In the genomic region with DNA sequence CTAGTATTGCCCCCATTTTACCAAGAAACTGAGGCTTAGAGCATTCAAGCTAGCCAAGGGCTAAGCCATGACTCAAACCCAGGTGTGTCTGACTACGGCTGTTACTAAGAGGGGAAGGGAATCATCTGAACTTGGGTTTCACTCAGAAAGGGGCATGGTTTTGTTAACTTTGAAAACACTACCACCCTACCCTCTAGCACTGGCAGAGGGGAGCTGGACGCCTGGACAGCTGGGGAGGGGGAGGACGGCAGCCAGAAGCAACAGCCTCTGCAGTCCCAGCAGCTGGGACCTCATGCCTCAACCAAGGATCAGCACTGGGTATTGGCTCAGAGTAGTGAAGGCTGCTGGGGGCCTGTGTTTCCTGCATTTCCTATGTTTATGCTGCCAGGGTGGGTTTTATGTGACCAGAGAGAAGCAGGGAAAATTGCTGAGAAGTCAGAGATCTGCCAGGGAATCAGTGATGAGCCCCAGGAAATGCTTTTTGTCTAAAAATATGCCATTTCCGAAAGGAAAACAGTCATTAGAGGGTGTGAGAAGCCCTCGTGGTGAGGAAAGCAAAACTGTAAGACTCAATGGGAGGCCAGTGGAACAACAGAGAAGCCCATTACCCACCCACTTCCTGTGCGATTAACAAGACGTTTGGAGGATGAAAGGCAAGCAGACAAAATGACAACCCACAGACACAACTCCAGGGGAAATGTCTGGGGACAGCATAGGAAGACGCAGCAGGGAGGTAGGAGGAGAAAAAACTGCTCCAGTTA, we compare ENCODE assay signal across 9 cellular contexts. TPM values are rescaled to one million over a fixed set of nuclear protein-coding genes. Genes with fewer than 3 reads are reported as not detected.
A peak's percentile ranks its signal among the peaks of the same experiment; 100 is the strongest.
DNase-seq lines count a peak whose midpoint lies in the region; TF ChIP-seq lines count a peak whose summit lies in the region.
"Had no signal": no experiment of that assay in that cellular context is flagged by ENCODE, and none has a peak within 500 bp of the region (broad histone marks: within the 10 kb centered on the region; RNA-seq: fewer than 3 reads in every experiment).

No MANE protein-coding gene starts in this region.

- peak; percentile 31 to 74 for DNase-seq in NCI-H2081 (lab: John Stamatoyannopoulos, UW)
- no peak for DNase-seq in NCI-H2081 treated with DMSO at 0.1 percent for 48 hours (lab: John Stamatoyannopoulos, UW)
- DNase-seq in SW480 (ENCODE audit: low spot score) = peak; percentile 15
- peak; percentile 51 to 65 for DNase-seq in dermis microvascular lymphatic vessel endothelial cell (ENCODE audit: low read depth in 2 of 2)
- DNase-seq in stimulated activated CD8-positive, alpha-beta memory T cell treated with anti-CD3 and anti-CD28 coated beads, Interleukin-12 subunit alpha, Interleukin-12 subunit beta, amount 100 ng/mL, for 24 hours (ENCODE audit: extremely low read depth) = peak; percentile 16
- DNase-seq in dorsolateral prefrontal cortex = no peak
- DNase-seq in midbrain (lab: John Stamatoyannopoulos, UW) = no peak
- no peak for DNase-seq in EL

- H3K27ac ChIP-seq in dorsolateral prefrontal cortex = peak overlapping the region in 5 of 59 donors; percentile 5 to 47 (median 20)
- H3K27ac ChIP-seq: 22Rv1 had no signal

- no peak overlapping the region for H3K4me3 ChIP-seq in dorsolateral prefrontal cortex

- intact Hi-C loops in dorsolateral prefrontal cortex (cut with DNase I) = no loop called here

- no peak for TF ChIP-seq CTCF in dorsolateral prefrontal cortex (IDR thresholded peaks at IDR 0.05 in 54 of 56, conservative IDR thresholded peaks at IDR 0.05 in 2 of 56; ENCODE audit: low read depth in 1 of 56, partially characterized antibody in 56 of 56)

- no peaks in the 10 kb centered on the region for H3K27me3 ChIP-seq in dorsolateral prefrontal cortex

RNA-seq across cellular contexts. Expression of a gene that starts 41.2 kb away (rescaled TPM):
- total RNA-seq in dermis microvascular lymphatic vessel endothelial cell (0.13 and 0.38 TPM in 2 replicates), dorsolateral prefrontal cortex (1 to 10 TPM in 100 of 120 experiments, under 1 TPM in 20; 0.46 to 4.2 (median 1.7) TPM)

Comparison
In these comparisons a context has a peak if more than half of its experiments do, and no peak if none do; other contexts are left out.
1. DNase-seq: peak in NCI-H2081 (2 of 2), SW480 (single experiment), dermis microvascular lymphatic vessel endothelial cell (2 of 2) and stimulated activated CD8-positive, alpha-beta memory T cell treated with anti-CD3 and anti-CD28 coated beads, Interleukin-12 subunit alpha, Interleukin-12 subunit beta, amount 100 ng/mL, for 24 hours (single experiment); none in NCI-H2081 treated with DMSO at 0.1 percent for 48 hours (single experiment), dorsolateral prefrontal cortex (0 of 10), midbrain (single experiment) and EL (single experiment).